Comparison of ENCODE assay signal across 13 cellular contexts in the genomic region with DNA sequence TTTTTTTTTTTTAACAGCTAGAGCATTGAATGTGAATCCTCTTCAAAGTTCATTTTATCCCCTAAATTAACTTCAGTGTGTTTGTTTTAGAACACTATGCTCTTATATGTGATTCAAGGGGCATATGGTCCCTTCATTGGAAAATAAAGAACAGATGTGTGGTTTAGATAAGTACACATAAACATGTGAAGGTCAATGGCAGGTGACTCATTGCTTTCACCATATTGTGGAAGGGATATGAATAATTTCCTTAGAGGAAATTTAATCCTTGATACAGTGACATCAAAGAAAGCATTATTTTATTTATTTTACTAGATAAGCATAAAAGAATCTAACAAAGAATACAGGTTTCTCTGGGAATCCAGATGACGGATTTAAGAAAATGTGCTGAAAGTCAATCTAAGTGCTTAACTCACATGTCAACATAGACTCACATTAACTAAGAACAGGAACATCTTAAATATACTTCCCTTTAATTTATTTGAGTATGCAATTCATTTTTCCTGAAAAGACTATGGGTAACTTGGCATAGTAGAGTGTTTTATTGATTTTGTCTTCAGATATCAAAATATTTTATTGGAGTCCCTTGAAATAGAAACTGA.
DNase-seq lines count a peak whose midpoint lies in the region; ATAC-seq and TF ChIP-seq lines count a peak whose summit lies in the region.
"Had no signal": no experiment of that assay in that cellular context is flagged by ENCODE, and none has a peak within 500 bp of the region (broad histone marks: within the 10 kb centered on the region; RNA-seq: fewer than 3 reads in every experiment).

No MANE protein-coding gene starts in this region.

- no peaks in the 10 kb centered on the region for H3K4me1 ChIP-seq in HEK293 (ENCODE audit: control insufficient read depth, insufficient read depth, low read length)
- H3K4me1 ChIP-seq in PC-9 (replicated peaks; ENCODE audit: insufficient read depth), result peaks cover 28% of the 10 kb centered on the region
- H3K4me1 ChIP-seq in fibroblast of lung (ENCODE audit: control insufficient read depth, extremely low read depth, insufficient read depth, low read length), result peaks cover 6% of the 10 kb centered on the region
- H3K4me1 ChIP-seq in mucosa of descending colon (ENCODE audit: low read depth), result no peaks in the 10 kb centered on the region
- H3K4me1 ChIP-seq: pancreas had no signal

- no peak overlapping the region for H2AFZ ChIP-seq in PC-9
- H2AFZ ChIP-seq in fibroblast of lung (ENCODE audit: low read length), result no peak overlapping the region

- H4K20me1 ChIP-seq in PC-9 (ENCODE audit: insufficient read depth) (no peaks in the 10 kb centered on the region), fibroblast of lung (ENCODE audit: control insufficient read depth, extremely low read depth, insufficient read depth, low read length) (no peaks in the 10 kb centered on the region)

- no TSS peak for BruUV-seq in PC-9 (replicated peaks; lab: Mats Ljungman, UMichigan)

- no peak overlapping the region for H3K4me3 Mint-ChIP-seq in chondrocyte (ENCODE audit: unreplicated experiment)
- H3K4me3 Mint-ChIP-seq: activated naive CD4-positive, alpha-beta T cell treated with anti-CD3 and anti-CD28 coated beads, Interleukin-2, amount 50 U/mL, for 24 hours; CD14-positive monocyte had no signal

- H3K79me2 ChIP-seq in PC-9 (ENCODE audit: low read depth), result no peaks in the 10 kb centered on the region
- H3K79me2 ChIP-seq in fibroblast of lung (ENCODE audit: control insufficient read depth, insufficient read depth, low read length), result no peaks in the 10 kb centered on the region

- TF ChIP-seq CTCF in HEK293 (tag by site-specific recombination; IDR thresholded peaks at IDR 0.05) (no peak), PC-9 (conservative IDR thresholded peaks at IDR 0.05) (no peak), fibroblast of lung (conservative IDR thresholded peaks at IDR 0.05 in 1 of 2, IDR thresholded peaks at IDR 0.05 in 1 of 2; ENCODE audit: low read depth in 1 of 2, low read length in 2 of 2) (no peak), chondrocyte (IDR thresholded peaks at IDR 0.05) (no peak), mucosa of descending colon (IDR thresholded peaks at IDR 0.05) (no peak)

- no peaks in the 10 kb centered on the region for H3K9me3 ChIP-seq in HEK293 (ENCODE audit: control insufficient read depth, insufficient read depth, low read depth, low read length)
- no peaks in the 10 kb centered on the region for H3K9me3 ChIP-seq in PC-9 (ENCODE audit: insufficient read depth, low read depth)
- H3K9me3 ChIP-seq in fibroblast of lung (ENCODE audit: control insufficient read depth, insufficient read depth, low read depth, low read length), result no peaks in the 10 kb centered on the region
- H3K9me3 ChIP-seq in mucosa of descending colon, result no peaks in the 10 kb centered on the region
- H3K9me3 ChIP-seq: pancreas had no signal

- POLR2A ChIA-PET in HEK293 (lab: Yijun Ruan, JAX) (no interaction called here), PC-9 (lab: Charles Lee; ENCODE audit: unreplicated experiment) (no interaction called here)

- H3K9me2 ChIP-seq in PC-9 (ENCODE audit: insufficient read depth), result no peaks in the 10 kb centered on the region

- H3K4me2 ChIP-seq in PC-9 (0 out of 2 replicates have a peak overlapping the region, but pooled peaks have one; percentile 4), fibroblast of lung (ENCODE audit: extremely low read depth, insufficient read depth, low read length) (no peak overlapping the region)

- no peaks in the 10 kb centered on the region for H3F3A ChIP-seq in PC-9 (ENCODE audit: insufficient read depth, low read depth)

- CTCF ChIA-PET in HEK293 (lab: Yijun Ruan, JAX) (no interaction called here), PC-9 (lab: Charles Lee) (no interaction called here)

- peaks cover 8% of the 10 kb centered on the region for H3K4me1 Mint-ChIP-seq in chondrocyte (ENCODE audit: low read depth)
- H3K4me1 Mint-ChIP-seq: activated naive CD4-positive, alpha-beta T cell treated with anti-CD3 and anti-CD28 coated beads, Interleukin-2, amount 50 U/mL, for 24 hours; CD14-positive monocyte had no signal

- peaks cover 30% of the 10 kb centered on the region for H3K27me3 Mint-ChIP-seq in chondrocyte (ENCODE audit: low read depth)

- intact Hi-C loops in PC-9 (cut with micrococcal nuclease; ENCODE audit: unreplicated experiment) (no loop called here), mucosa of descending colon (cut with DNase I, micrococcal nuclease) (no loop called here)

- H3K27ac Mint-ChIP-seq in chondrocyte (ENCODE audit: unreplicated experiment), result no peak overlapping the region
- H3K27ac Mint-ChIP-seq: activated naive CD4-positive, alpha-beta T cell treated with anti-CD3 and anti-CD28 coated beads, Interleukin-2, amount 50 U/mL, for 24 hours; CD14-positive monocyte had no signal

- H3K4me3 ChIP-seq in HEK293 (ENCODE audit: low read depth, low read length) (no peak overlapping the region), PC-9 (no peak overlapping the region), fibroblast of lung (replicated peaks in 1 of 4; ENCODE audit: control extremely low read depth in 1 of 4, insufficient read depth in 1 of 4, low read depth in 3 of 4, low read length in 4 of 4) (no peak overlapping the region), mucosa of descending colon (no peak overlapping the region)
- H3K4me3 ChIP-seq: pancreas had no signal

- ATAC-seq in GM21619 (IDR thresholded peaks at IDR 0.05; ENCODE audit: unreplicated experiment), result no peak
- ATAC-seq in mucosa of descending colon, result no peak
- ATAC-seq in HG03521 (IDR thresholded peaks at IDR 0.05; ENCODE audit: unreplicated experiment), result no peak

- H3K36me3 Mint-ChIP-seq in chondrocyte (ENCODE audit: low read depth), result no peaks in the 10 kb centered on the region
- H3K36me3 Mint-ChIP-seq: activated naive CD4-positive, alpha-beta T cell treated with anti-CD3 and anti-CD28 coated beads, Interleukin-2, amount 50 U/mL, for 24 hours; CD14-positive monocyte had no signal

- no peak overlapping the region for H3K27ac ChIP-seq in HEK293 (ENCODE audit: extremely low read depth, low read depth, low read length)
- H3K27ac ChIP-seq in PC-9, result no peak overlapping the region
- H3K27ac ChIP-seq in fibroblast of lung (ENCODE audit: insufficient read depth, low read length), result no peak overlapping the region
- H3K27ac ChIP-seq: pancreas had no signal

- peak; percentile 14 for DNase-seq in A172 (ENCODE audit: low spot score)
- peak in 1 of 2 experiments; percentile 45 for DNase-seq in PC-9
- DNase-seq in fibroblast of lung (ENCODE audit: low read depth in 2 of 2), result peak; percentile 95 to 97
- DNase-seq in chondrocyte (ENCODE audit: low spot score), result no peak
- DNase-seq in mucosa of descending colon, result no peak
- DNase-seq: MV-4-11; pancreas; stimulated activated CD8-positive, alpha-beta memory T cell treated with anti-CD3 and anti-CD28 coated beads, Interleukin-4, amount 100 ng/mL, for 48 hours had no signal

- no peaks in the 10 kb centered on the region for H3K36me3 ChIP-seq in HEK293 (ENCODE audit: control insufficient read depth in 2 of 2, insufficient read depth in 1 of 2, low read length in 2 of 2)
- H3K36me3 ChIP-seq in PC-9 (ENCODE audit: low read depth), result no peaks in the 10 kb centered on the region
- H3K36me3 ChIP-seq in fibroblast of lung (ENCODE audit: control insufficient read depth, insufficient read depth, low read length), result no peaks in the 10 kb centered on the region
- no peaks in the 10 kb centered on the region for H3K36me3 ChIP-seq in mucosa of descending colon (ENCODE audit: low read depth)
- H3K36me3 ChIP-seq: pancreas had no signal

- no peak overlapping the region for H3K9ac ChIP-seq in fibroblast of lung (ENCODE audit: insufficient read depth, low read length)

- no peaks in the 10 kb centered on the region for H3K9me3 Mint-ChIP-seq in chondrocyte (ENCODE audit: low read depth)
- H3K9me3 Mint-ChIP-seq: activated naive CD4-positive, alpha-beta T cell treated with anti-CD3 and anti-CD28 coated beads, Interleukin-2, amount 50 U/mL, for 24 hours; CD14-positive monocyte had no signal

- H3K27me3 ChIP-seq in PC-9 (ENCODE audit: insufficient read depth, low read depth) (no peaks in the 10 kb centered on the region), fibroblast of lung (ENCODE audit: control insufficient read depth, insufficient read depth, low read length) (no peaks in the 10 kb centered on the region)
- H3K27me3 ChIP-seq: pancreas had no signal

TF ChIP-seq in HEK293, 187 proteins besides CTCF, POLR2A, EP300 and RAD21 (continues in another document):
- TF ChIP-seq, protein P1, sequence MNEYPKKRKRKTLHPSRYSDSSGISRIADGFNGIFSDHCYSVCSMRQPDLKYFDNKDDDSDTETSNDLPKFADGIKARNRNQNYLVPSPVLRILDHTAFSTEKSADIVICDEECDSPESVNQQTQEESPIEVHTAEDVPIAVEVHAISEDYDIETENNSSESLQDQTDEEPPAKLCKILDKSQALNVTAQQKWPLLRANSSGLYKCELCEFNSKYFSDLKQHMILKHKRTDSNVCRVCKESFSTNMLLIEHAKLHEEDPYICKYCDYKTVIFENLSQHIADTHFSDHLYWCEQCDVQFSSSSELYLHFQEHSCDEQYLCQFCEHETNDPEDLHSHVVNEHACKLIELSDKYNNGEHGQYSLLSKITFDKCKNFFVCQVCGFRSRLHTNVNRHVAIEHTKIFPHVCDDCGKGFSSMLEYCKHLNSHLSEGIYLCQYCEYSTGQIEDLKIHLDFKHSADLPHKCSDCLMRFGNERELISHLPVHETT (tag by site-specific recombination; IDR thresholded peaks at IDR 0.05), result no peak
- TF ChIP-seq ZNF292 (tag by site-specific recombination; IDR thresholded peaks at IDR 0.05; ENCODE audit: borderline replicate concordance, low read depth) (no peak), ZNF501 (tag by site-specific recombination; IDR thresholded peaks at IDR 0.05) (no peak), ZBTB20 (tag by site-specific recombination; IDR thresholded peaks at IDR 0.05) (no peak), ZNF544 (tag by site-specific recombination; IDR thresholded peaks at IDR 0.05) (no peak), ZFP69B (tag by site-specific recombination; IDR thresholded peaks at IDR 0.05) (no peak), ZNF169 (tag by site-specific recombination; IDR thresholded peaks at IDR 0.05) (no peak), BCL11B (tag by site-specific recombination; IDR thresholded peaks at IDR 0.05; ENCODE audit: low read depth) (no peak)
- TF ChIP-seq, protein P2, sequence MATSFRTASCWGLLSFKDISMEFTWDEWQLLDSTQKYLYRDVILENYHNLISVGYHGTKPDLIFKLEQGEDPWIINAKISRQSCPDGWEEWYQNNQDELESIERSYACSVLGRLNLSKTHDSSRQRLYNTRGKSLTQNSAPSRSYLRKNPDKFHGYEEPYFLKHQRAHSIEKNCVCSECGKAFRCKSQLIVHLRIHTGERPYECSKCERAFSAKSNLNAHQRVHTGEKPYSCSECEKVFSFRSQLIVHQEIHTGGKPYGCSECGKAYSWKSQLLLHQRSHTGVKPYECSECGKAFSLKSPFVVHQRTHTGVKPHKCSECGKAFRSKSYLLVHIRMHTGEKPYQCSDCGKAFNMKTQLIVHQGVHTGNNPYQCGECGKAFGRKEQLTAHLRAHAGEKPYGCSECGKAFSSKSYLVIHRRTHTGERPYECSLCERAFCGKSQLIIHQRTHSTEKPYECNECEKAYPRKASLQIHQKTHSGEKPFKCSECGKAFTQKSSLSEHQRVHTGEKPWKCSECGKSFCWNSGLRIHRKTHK (tag by site-specific recombination; IDR thresholded peaks at IDR 0.05), result no peak

Comparison
In these comparisons a context has a peak if more than half of its experiments do, and no peak if none do; other contexts are left out.
1. DNase-seq: peak in A172 (single experiment) and fibroblast of lung (2 of 2); none in chondrocyte (single experiment) and mucosa of descending colon (0 of 3).